ENCODE assay signal across 13 cellular contexts in the genomic region with DNA sequence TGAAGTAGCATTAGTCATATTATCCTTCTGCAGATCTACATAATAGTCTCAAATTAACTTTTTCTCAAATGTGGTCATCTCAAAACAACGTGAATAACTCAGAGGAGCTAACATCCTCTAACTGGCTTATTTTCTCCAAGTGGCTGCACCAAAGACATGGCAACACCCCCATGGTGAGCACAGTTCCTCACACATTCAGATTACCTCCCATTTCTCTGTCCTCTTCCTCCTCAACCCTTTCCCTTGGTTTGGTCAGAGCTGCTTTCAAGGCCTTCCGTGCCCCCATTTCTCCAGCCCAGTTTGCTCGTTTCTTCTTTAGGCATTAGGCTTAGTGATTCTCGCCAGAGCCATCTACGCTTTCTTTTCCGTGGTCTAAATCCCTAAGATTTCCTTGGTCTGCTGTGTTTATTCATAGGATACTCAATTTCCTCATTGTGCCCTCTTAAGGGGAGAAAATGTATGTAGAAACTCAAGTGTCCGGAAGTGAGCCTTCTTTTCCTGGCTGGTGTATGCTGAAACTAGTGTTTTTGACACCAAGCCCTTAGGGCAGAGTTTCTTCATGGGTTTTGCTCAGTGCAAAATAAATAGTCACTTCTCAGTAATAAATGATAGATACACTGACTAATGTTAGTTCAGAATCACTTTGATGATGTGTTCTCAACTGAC. TPM values are rescaled to one million over a fixed set of nuclear protein-coding genes. Genes with fewer than 3 reads are reported as not detected.
DNase-seq lines count a peak whose midpoint lies in the region; ATAC-seq, FAIRE-seq and TF ChIP-seq lines count a peak whose summit lies in the region.
"Had no signal": no experiment of that assay in that cellular context is flagged by ENCODE, and none has a peak within 500 bp of the region (broad histone marks: within the 10 kb centered on the region; RNA-seq: fewer than 3 reads in every experiment).

No MANE protein-coding gene starts in this region.

- H3K27me3 ChIP-seq in IMR-90 (ENCODE audit: control insufficient read depth, insufficient read depth, low read length), result no peaks in the 10 kb centered on the region
- H3K27me3 ChIP-seq in bronchial epithelial cell (ENCODE audit: control insufficient read depth, insufficient read depth, low read length), result no peaks in the 10 kb centered on the region

- peak overlapping the region; percentile 39 for H3K27ac Mint-ChIP-seq in mesothelial cell of epicardium
- H3K27ac Mint-ChIP-seq: activated T-helper 17 cell treated with anti-CD3 and anti-CD28 coated beads, Interleukin-2, amount 50 U/mL, for 72 hours had no signal

- peaks cover 3% of the 10 kb centered on the region; the same call in 1 of the 2 replicates for H3K9me1 ChIP-seq in IMR-90 (ENCODE audit: insufficient read depth, low read length)

- peak overlapping the region; percentile 38 for H3K4ac ChIP-seq in IMR-90 (ENCODE audit: low read depth, low read length)

- H3K4me3 Mint-ChIP-seq in mesothelial cell of epicardium, result no peak overlapping the region
- H3K4me3 Mint-ChIP-seq: activated T-helper 17 cell treated with anti-CD3 and anti-CD28 coated beads, Interleukin-2, amount 50 U/mL, for 72 hours had no signal

- WGBS in IMR-90 (ENCODE audit: extremely low coverage in 2 of 2, insufficient read length in 1 of 2), 2 experiments, result 40% methylated on average over 1 of the region's 7 CpGs; no CpG with 5 or more reads in 1 of the 2 experiments
- WGBS in lower leg skin, 2 donors, result 63 to 68% methylated on average over 7 of the region's 7 CpGs

- H4K8ac ChIP-seq in IMR-90 (ENCODE audit: low read depth in 2 of 2, low read length in 2 of 2), result peak overlapping the region; percentile 22 to 57; a peak in 3 of 4 replicates

- no peaks in the 10 kb centered on the region for H3K9me3 ChIP-seq in IMR-90 (ENCODE audit: control insufficient read depth, insufficient read depth, low read length)

- ATAC-seq in IMR-90 (ENCODE audit: low read depth) (no peak), HG03025 (IDR thresholded peaks at IDR 0.05; ENCODE audit: low FRiP score, unreplicated experiment) (no peak)
- ATAC-seq: activated T-helper 17 cell treated with anti-CD3 and anti-CD28 coated beads, Interleukin-2, amount 50 U/mL, for 72 hours had no signal

- dilution Hi-C loops in IMR-90 (cut with HindIII; ENCODE audit: low sequenced_read_pairs, unreplicated experiment), result no loop called here

- intact Hi-C loops in IMR-90 (cut with micrococcal nuclease) (loop anchor here (5.0 kb wide), 4 partner anchors 43 to 502 kb away; no protein-coding TSS in a partner anchor), lower leg skin (cut with DNase I; ENCODE audit: low total_unique reads) (loop anchor here (5.0 kb wide), 1 partner anchor 128 kb away; no protein-coding TSS in a partner anchor)

- H3K4me1 Mint-ChIP-seq in mesothelial cell of epicardium, result peaks cover 54% of the 10 kb centered on the region
- H3K4me1 Mint-ChIP-seq: activated T-helper 17 cell treated with anti-CD3 and anti-CD28 coated beads, Interleukin-2, amount 50 U/mL, for 72 hours had no signal

- peak overlapping the region; percentile 26; the same call in 1 of the 3 replicates for H2BK15ac ChIP-seq in IMR-90 (ENCODE audit: low read depth, low read length)

- TSS peak; percentile 14 for BruUV-seq in IMR-90 (replicated peaks; lab: Mats Ljungman, UMichigan)

- H3K4me3 ChIP-seq in IMR-90 (ENCODE audit: insufficient read depth, low read depth, low read length) (no peak overlapping the region), bronchial epithelial cell (ENCODE audit: low read depth, low read length) (peak overlapping the region; percentile 83), lower leg skin (ENCODE audit: low read depth, poor library complexity, severe bottlenecking) (no peak overlapping the region)

- peaks cover 24 to 30% of the 10 kb centered on the region in 2 experiments; a peak in 3 of 4 replicates for H3K79me1 ChIP-seq in IMR-90 (ENCODE audit: low read depth in 1 of 2, low read length in 2 of 2)

- H3K56ac ChIP-seq in IMR-90 (ENCODE audit: extremely low read depth, insufficient read depth, low read length), result no peak overlapping the region

- H3K18ac ChIP-seq in IMR-90 (ENCODE audit: low read depth, low read length), result no peak overlapping the region; the same call in 1 of the 2 replicates

- no peaks in the 10 kb centered on the region for H3K9me3 Mint-ChIP-seq in mesothelial cell of epicardium
- H3K9me3 Mint-ChIP-seq: activated T-helper 17 cell treated with anti-CD3 and anti-CD28 coated beads, Interleukin-2, amount 50 U/mL, for 72 hours had no signal

- H3K4me1 ChIP-seq in IMR-90 (ENCODE audit: control insufficient read depth, insufficient read depth, low read length), result peaks cover 5% of the 10 kb centered on the region

- TF ChIP-seq POLR2A in IMR-90 (IDR thresholded peaks at IDR 0.05; ENCODE audit: low read depth, low read length) (no peak), lower leg skin (IDR thresholded peaks at IDR 0.05) (no peak)

- CTCF ChIA-PET in IMR-90 (lab: Yijun Ruan, JAX), result interaction anchor here (1.3 kb wide), 1 partner anchor 21 kb away, joined by 3 read pairs; no protein-coding TSS in a partner anchor

- POLR2A ChIA-PET in IMR-90 (lab: Charles Lee; ENCODE audit: unreplicated experiment), result interaction anchor here (1.5 kb wide), 1 partner anchor 13 kb away, joined by 3 read pairs; no protein-coding TSS in a partner anchor

- no peak overlapping the region for H3K27ac ChIP-seq in IMR-90 (ENCODE audit: insufficient read depth, low read length)
- H3K27ac ChIP-seq: VCaP had no signal

- H2AK9ac ChIP-seq in IMR-90 (replicated peaks; ENCODE audit: low read depth, low read length, poor library complexity), result no peak overlapping the region

- DNase-seq in AG08395 (ENCODE audit: low spot score) (peak; percentile 47), IMR-90 (peak; percentile 40), bronchial epithelial cell (ENCODE audit: low read depth) (peak; percentile 97), mesothelial cell of epicardium (ENCODE audit: low spot score in 2 of 2, unreplicated experiment in 2 of 2) (no peak), NOMO-1 (lab: John Stamatoyannopoulos, UW; ENCODE audit: unreplicated experiment in 2 of 2) (no peak), lower leg skin (ENCODE audit: low spot score in 2 of 2) (no peak), HTR-8/SVneo (ENCODE audit: insufficient read length, low spot score) (no peak)
- DNase-seq: NCI-H1436; stimulated activated CD4-positive, alpha-beta T cell treated with anti-CD3 and anti-CD28 coated beads, Interleukin-12 subunit alpha, Interleukin-12 subunit beta, amount 100 ng/mL, for 4 hours; stimulated activated CD8-positive, alpha-beta memory T cell treated with anti-CD3 and anti-CD28 coated beads, Interleukin-4, amount 100 ng/mL, for 48 hours had no signal

- H4K20me1 ChIP-seq in IMR-90 (ENCODE audit: insufficient read depth, low read length), result no peaks in the 10 kb centered on the region

- no peak overlapping the region for H2BK5ac ChIP-seq in IMR-90 (ENCODE audit: low read depth, low read length, poor library complexity, severe bottlenecking)

- peaks cover 27% of the 10 kb centered on the region for H3K27me3 Mint-ChIP-seq in mesothelial cell of epicardium (ENCODE audit: low read depth)

- H2AFZ ChIP-seq in IMR-90 (replicated peaks; ENCODE audit: low read length, poor library complexity), result peak overlapping the region; percentile 2

- TF ChIP-seq CTCF in IMR-90 (conservative IDR thresholded peaks at IDR 0.05; ENCODE audit: low read depth, low read length), result no peak
- TF ChIP-seq CTCF in bronchial epithelial cell (IDR thresholded peaks at IDR 0.05; ENCODE audit: insufficient read depth, low read length, severe bottlenecking), result no peak
- no peak for TF ChIP-seq CTCF in mesothelial cell of epicardium (IDR thresholded peaks at IDR 0.05; ENCODE audit: unreplicated experiment)
- no peak for TF ChIP-seq CTCF in lower leg skin (IDR thresholded peaks at IDR 0.05)

- H3K4me2 ChIP-seq in IMR-90 (ENCODE audit: low read depth, low read length), result peak overlapping the region; percentile 1; the same call in 1 of the 2 replicates

- H3K36me3 ChIP-seq in IMR-90 (ENCODE audit: control insufficient read depth, insufficient read depth, low read length) (no peaks in the 10 kb centered on the region), bronchial epithelial cell (ENCODE audit: control insufficient read depth, insufficient read depth, low read length) (no peaks in the 10 kb centered on the region)

- peak overlapping the region; percentile 26; the same call in 1 of the 2 replicates for H2BK120ac ChIP-seq in IMR-90 (ENCODE audit: low read depth, low read length)

- no peaks in the 10 kb centered on the region for H3K36me3 Mint-ChIP-seq in mesothelial cell of epicardium

- H2BK20ac ChIP-seq in IMR-90 (ENCODE audit: low read depth, low read length), result 0 out of 2 replicates have a peak overlapping the region, but pooled peaks have one; percentile 58

- H3K14ac ChIP-seq in IMR-90 (replicated peaks; ENCODE audit: low read depth, low read length), result 0 out of 2 replicates have a peak overlapping the region, but pooled peaks have one; percentile 35

- H4K91ac ChIP-seq in IMR-90 (ENCODE audit: insufficient read depth, low read depth, low read length), result peak overlapping the region; percentile 6; the same call in 1 of the 2 replicates

- H4K5ac ChIP-seq in IMR-90 (ENCODE audit: low read depth, low read length), result no peak overlapping the region; the same call in 1 of the 2 replicates

- in situ Hi-C loops in IMR-90 (cut with MboI; ENCODE audit: low sequenced_read_pairs), result no loop called here

- H3K9ac ChIP-seq in IMR-90 (ENCODE audit: low read depth, low read length), result no peak overlapping the region

- TF ChIP-seq RAD21 in IMR-90 (IDR thresholded peaks at IDR 0.05; ENCODE audit: low read length), result no peak

- FAIRE-seq in bronchial epithelial cell (lab: Jason Lieb, UNC), result no peak
- FAIRE-seq in HTR-8/SVneo (lab: Jason Lieb, UNC), result no peak

- peak overlapping the region; percentile 87; the same call in 1 of the 2 replicates for H3K23ac ChIP-seq in IMR-90 (ENCODE audit: low read depth, low read length)

- H2AK5ac ChIP-seq in IMR-90 (ENCODE audit: low read depth, low read length), result peak overlapping the region; percentile 67

TF ChIP-seq in IMR-90, 13 proteins besides CTCF, POLR2A, EP300 and RAD21 (continues in another document):
- TF ChIP-seq, protein P1, sequence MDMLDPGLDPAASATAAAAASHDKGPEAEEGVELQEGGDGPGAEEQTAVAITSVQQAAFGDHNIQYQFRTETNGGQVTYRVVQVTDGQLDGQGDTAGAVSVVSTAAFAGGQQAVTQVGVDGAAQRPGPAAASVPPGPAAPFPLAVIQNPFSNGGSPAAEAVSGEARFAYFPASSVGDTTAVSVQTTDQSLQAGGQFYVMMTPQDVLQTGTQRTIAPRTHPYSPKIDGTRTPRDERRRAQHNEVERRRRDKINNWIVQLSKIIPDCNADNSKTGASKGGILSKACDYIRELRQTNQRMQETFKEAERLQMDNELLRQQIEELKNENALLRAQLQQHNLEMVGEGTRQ (IDR thresholded peaks at IDR 0.05; ENCODE audit: low read depth, low read length), result no peak
- TF ChIP-seq RCOR1 (IDR thresholded peaks at IDR 0.05; ENCODE audit: insufficient replicate concordance, low read length), result no peak

RNA-seq across cellular contexts. Expression of a gene that starts 2.6 kb away (rescaled TPM):
- 68.0 and 84.6 TPM in 2 replicates for total RNA-seq in IMR-90 (2012; rRNA removed)
- polyA plus RNA-seq in IMR-90 (2012; rRNA removed), result 14.5 and 15.0 TPM in 2 replicates
- 7.0 and 7.9 TPM in 2 replicates for polyA plus RNA-seq in IMR-90 (2012; cell fraction: cytosol; rRNA removed)
- 3.0 and 10.6 TPM in 2 replicates for polyA plus RNA-seq in IMR-90 (2012; cell fraction: nucleus; rRNA removed; ENCODE audit: low replicate concordance)
- 135 and 156 TPM in 2 replicates for total RNA-seq in bronchial epithelial cell
- total RNA-seq in mesothelial cell of epicardium, result 21.1 to 22.8 TPM (median 22.3 TPM) in 3 replicates
- 10 to 100 TPM; 15.8 to 28.2 (median 24.5) TPM for total RNA-seq in lower leg skin

Comparison
In these comparisons a context has a peak if more than half of its experiments do, and no peak if none do; other contexts are left out.
1. DNase-seq: peak in AG08395 (single experiment), IMR-90 (single experiment) and bronchial epithelial cell (single experiment); none in mesothelial cell of epicardium (0 of 2), NOMO-1 (0 of 2), lower leg skin (0 of 2) and HTR-8/SVneo (single experiment).